In genomic region chr5:39119404-39120051, GRCh38 we compare ENCODE assay signal across 28 cellular contexts. TPM values are rescaled to one million over a fixed set of nuclear protein-coding genes. Genes with fewer than 3 reads are reported as not detected.
DNase-seq lines count a peak whose midpoint lies in the region; ATAC-seq, FAIRE-seq and TF ChIP-seq lines count a peak whose summit lies in the region.
"Had no signal": no experiment of that assay in that cellular context is flagged by ENCODE, and none has a peak within 500 bp of the region (broad histone marks: within the 10 kb centered on the region; RNA-seq: fewer than 3 reads in every experiment).

No MANE protein-coding gene starts in this region.

- H3K27ac Mint-ChIP-seq in activated naive CD4-positive, alpha-beta T cell treated with anti-CD3 and anti-CD28 coated beads, Interleukin-2, amount 50 U/mL, for 24 hours, result peak overlapping the region; percentile 47
- H3K27ac Mint-ChIP-seq in activated naive CD4-positive, alpha-beta T cell treated with anti-CD3 and anti-CD28 coated beads, Interleukin-2, amount 10 ng/mL, durations not matched to agents 7 days and 5 days, result no peak overlapping the region
- peak overlapping the region; percentile 72 for H3K27ac Mint-ChIP-seq in chondrocyte (ENCODE audit: unreplicated experiment)
- H3K27ac Mint-ChIP-seq: nephron progenitor cell, progenitor cell of endocrine pancreas had no signal

- no peak for DNase-seq in activated naive CD4-positive, alpha-beta T cell treated with anti-CD3 and anti-CD28 coated beads, Interleukin-2, amount 10 ng/mL, durations not matched to agents 7 days and 5 days
- DNase-seq in OCI-M1 (lab: John Stamatoyannopoulos, UW), result peak; percentile 83
- no peak for DNase-seq in chondrocyte (ENCODE audit: low spot score)
- DNase-seq in pancreas, result no peak
- DNase-seq in NCI-H2107 treated with DMSO at 0.1 percent for 48 hours (lab: John Stamatoyannopoulos, UW; ENCODE audit: unreplicated experiment), result no peak
- no peak for DNase-seq in D341Med (ENCODE audit: low spot score)
- DNase-seq: activated CD4-positive, alpha-beta T cell treated with anti-CD3 and anti-CD28 coated beads, Interleukin-2, amount 50 U/mL, for 48 hours; body of pancreas; effector memory CD8-positive, alpha-beta T cell; GM23248; heart left ventricle; Kasumi-1; left lung; midbrain; NCI-H1105; NCI-H510A treated with DMSO at 0.1 percent for 48 hours; nephron progenitor cell; small intestine; stimulated activated CD4-positive, alpha-beta T cell treated with anti-CD3 and anti-CD28 coated beads, Interleukin-2, amount 100 ng/mL, for 48 hours; stimulated activated naive CD8-positive, alpha-beta T cell treated with anti-CD3 and anti-CD28 coated beads, Interleukin-15, amount 100 ng/mL, for 72 hours had no signal

- CTCF ChIA-PET in activated naive CD4-positive, alpha-beta T cell treated with anti-CD3 and anti-CD28 coated beads, Interleukin-2, amount 10 ng/mL, durations not matched to agents 7 days and 5 days (lab: Charles Lee), result interaction anchor here (1.0 to 1.2 kb wide), 2 partner anchors 19 to 98 kb away, joined by 3 read pairs; no protein-coding TSS in a partner anchor

- H3K27me3 Mint-ChIP-seq in activated naive CD4-positive, alpha-beta T cell treated with anti-CD3 and anti-CD28 coated beads, Interleukin-2, amount 50 U/mL, for 24 hours, result no peaks in the 10 kb centered on the region
- H3K27me3 Mint-ChIP-seq in activated naive CD4-positive, alpha-beta T cell treated with anti-CD3 and anti-CD28 coated beads, Interleukin-2, amount 10 ng/mL, durations not matched to agents 7 days and 5 days, result no peaks in the 10 kb centered on the region
- no peaks in the 10 kb centered on the region for H3K27me3 Mint-ChIP-seq in chondrocyte (ENCODE audit: low read depth)
- H3K27me3 Mint-ChIP-seq: effector memory CD8-positive, alpha-beta T cell; stimulated activated naive CD8-positive, alpha-beta T cell treated with anti-CD3 and anti-CD28 coated beads, Interleukin-15, amount 100 ng/mL, for 72 hours had no signal

- no peak overlapping the region for H3K4me3 Mint-ChIP-seq in activated naive CD4-positive, alpha-beta T cell treated with anti-CD3 and anti-CD28 coated beads, Interleukin-2, amount 50 U/mL, for 24 hours
- no peak overlapping the region for H3K4me3 Mint-ChIP-seq in activated naive CD4-positive, alpha-beta T cell treated with anti-CD3 and anti-CD28 coated beads, Interleukin-2, amount 10 ng/mL, durations not matched to agents 7 days and 5 days
- no peak overlapping the region for H3K4me3 Mint-ChIP-seq in chondrocyte (ENCODE audit: unreplicated experiment)
- H3K4me3 Mint-ChIP-seq: effector memory CD8-positive, alpha-beta T cell; nephron progenitor cell; stimulated activated naive CD8-positive, alpha-beta T cell treated with anti-CD3 and anti-CD28 coated beads, Interleukin-15, amount 100 ng/mL, for 72 hours had no signal

- no peaks in the 10 kb centered on the region for H3K36me3 ChIP-seq in pancreas
- H3K36me3 ChIP-seq: tibial nerve had no signal

- H3K9me3 ChIP-seq in pancreas, result no peaks in the 10 kb centered on the region
- H3K9me3 ChIP-seq: body of pancreas, heart left ventricle, left lung, tibial nerve had no signal

- TF ChIP-seq CTCF in chondrocyte (IDR thresholded peaks at IDR 0.05), result no peak
- no peak for TF ChIP-seq CTCF in pancreas (IDR thresholded peaks at IDR 0.05)

- no peak overlapping the region for H3K4me3 ChIP-seq in pancreas
- H3K4me3 ChIP-seq: body of pancreas, GM12878, GM23248, heart left ventricle, left lung, tibial nerve had no signal

- H3K27ac ChIP-seq in pancreas, result no peak overlapping the region
- H3K27ac ChIP-seq: body of pancreas, C4-2B, GM23248, heart left ventricle, left lung, tibial nerve, VCaP had no signal

- H3K9me3 Mint-ChIP-seq in activated naive CD4-positive, alpha-beta T cell treated with anti-CD3 and anti-CD28 coated beads, Interleukin-2, amount 50 U/mL, for 24 hours, result no peaks in the 10 kb centered on the region
- no peaks in the 10 kb centered on the region for H3K9me3 Mint-ChIP-seq in activated naive CD4-positive, alpha-beta T cell treated with anti-CD3 and anti-CD28 coated beads, Interleukin-2, amount 10 ng/mL, durations not matched to agents 7 days and 5 days
- H3K9me3 Mint-ChIP-seq in chondrocyte (ENCODE audit: low read depth), result no peaks in the 10 kb centered on the region
- H3K9me3 Mint-ChIP-seq: effector memory CD8-positive, alpha-beta T cell; nephron progenitor cell; stimulated activated naive CD8-positive, alpha-beta T cell treated with anti-CD3 and anti-CD28 coated beads, Interleukin-15, amount 100 ng/mL, for 72 hours had no signal

- H3K4me1 ChIP-seq in pancreas, result no peaks in the 10 kb centered on the region
- H3K4me1 ChIP-seq: body of pancreas, left lung, tibial nerve had no signal

- peaks cover 21% of the 10 kb centered on the region for H3K36me3 Mint-ChIP-seq in activated naive CD4-positive, alpha-beta T cell treated with anti-CD3 and anti-CD28 coated beads, Interleukin-2, amount 50 U/mL, for 24 hours
- peaks cover 60% of the 10 kb centered on the region for H3K36me3 Mint-ChIP-seq in activated naive CD4-positive, alpha-beta T cell treated with anti-CD3 and anti-CD28 coated beads, Interleukin-2, amount 10 ng/mL, durations not matched to agents 7 days and 5 days
- H3K36me3 Mint-ChIP-seq in chondrocyte (ENCODE audit: low read depth), result no peaks in the 10 kb centered on the region

- WGBS in pancreas, 2 donors, result 57 to 66% methylated on average over 3 of the region's 3 CpGs

- peaks cover 0 to 8% (median 3%) of the 10 kb centered on the region in 4 donors for H3K27me3 ChIP-seq in pancreas
- H3K27me3 ChIP-seq: body of pancreas, tibial nerve had no signal

- FAIRE-seq in pancreas (lab: Jason Lieb, UNC), result peak; percentile 26
- FAIRE-seq: GM12878, GM19239, small intestine had no signal

- intact Hi-C loops in pancreas (cut with DNase I), result no loop called here

- peaks cover 55% of the 10 kb centered on the region for H3K4me1 Mint-ChIP-seq in activated naive CD4-positive, alpha-beta T cell treated with anti-CD3 and anti-CD28 coated beads, Interleukin-2, amount 50 U/mL, for 24 hours
- H3K4me1 Mint-ChIP-seq in activated naive CD4-positive, alpha-beta T cell treated with anti-CD3 and anti-CD28 coated beads, Interleukin-2, amount 10 ng/mL, durations not matched to agents 7 days and 5 days, result peaks cover 8% of the 10 kb centered on the region
- H3K4me1 Mint-ChIP-seq in chondrocyte (ENCODE audit: low read depth), result peaks cover 11% of the 10 kb centered on the region
- H3K4me1 Mint-ChIP-seq: nephron progenitor cell had no signal

- no peak for ATAC-seq in pancreas
- no peak for ATAC-seq in GM21786 (IDR thresholded peaks at IDR 0.05; ENCODE audit: unreplicated experiment)
- ATAC-seq: body of pancreas; effector memory CD8-positive, alpha-beta T cell; GM12878; heart left ventricle; left lung; stimulated activated naive CD8-positive, alpha-beta T cell treated with anti-CD3 and anti-CD28 coated beads, Interleukin-15, amount 100 ng/mL, for 72 hours had no signal

RNA-seq across cellular contexts. Expression of gene RICTOR, which starts 45.3 kb away (rescaled TPM):
- total RNA-seq in chondrocyte, result 22.9 to 25.2 TPM (median 23.6 TPM) in 3 replicates
- 10 to 100 TPM; 13.1 to 23.0 (median 15.3) TPM for total RNA-seq in pancreas
- 1 to 10 TPM; 4.2 to 6.9 TPM for polyA plus RNA-seq in pancreas
